Comparison of ENCODE assay signal across 11 cellular contexts in the genomic region with DNA sequence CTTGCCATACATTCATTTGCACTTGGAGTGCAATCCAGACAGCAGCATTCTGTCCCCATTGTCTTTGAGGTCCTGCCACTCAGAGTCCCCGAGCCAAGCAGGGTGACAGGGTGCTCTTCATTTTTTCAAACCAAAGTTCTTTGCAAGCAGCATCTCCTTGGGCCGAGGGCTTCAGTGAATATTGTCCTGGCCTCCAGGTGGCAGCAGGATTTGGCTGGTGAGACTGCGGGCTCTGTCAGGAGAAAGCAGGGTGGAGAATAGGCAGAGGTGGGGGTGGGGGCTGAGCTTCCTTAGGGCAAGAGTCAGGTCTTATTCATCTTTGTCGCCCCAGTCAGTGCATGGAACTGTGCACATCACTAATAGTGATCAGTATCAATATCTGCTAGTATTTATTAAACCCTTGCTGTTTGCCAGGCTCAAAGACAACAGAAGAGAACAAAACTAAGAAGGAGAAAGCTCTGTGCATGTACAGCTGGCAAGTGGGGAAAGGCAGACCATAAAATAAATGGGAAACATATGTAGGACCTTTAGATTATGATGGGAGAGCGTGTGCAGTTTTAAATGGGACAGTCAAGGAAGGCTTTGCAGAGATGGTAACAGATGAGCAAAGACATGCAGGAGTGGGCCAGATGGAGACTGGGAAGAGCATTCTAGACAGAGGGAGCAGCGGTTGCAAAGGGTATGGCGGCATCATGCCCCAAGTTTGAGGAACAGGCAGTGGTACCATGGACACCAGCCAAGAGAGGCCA.
DNase-seq lines count a peak whose midpoint lies in the region; ATAC-seq and TF ChIP-seq lines count a peak whose summit lies in the region.
"Had no signal": no experiment of that assay in that cellular context is flagged by ENCODE, and none has a peak within 500 bp of the region (broad histone marks: within the 10 kb centered on the region; RNA-seq: fewer than 3 reads in every experiment).

No MANE protein-coding gene starts in this region.

- intact Hi-C loops in esophagus squamous epithelium (cut with DNase I) = no loop called here

- no peak for ATAC-seq in GM18498 (IDR thresholded peaks at IDR 0.05; ENCODE audit: unreplicated experiment)
- ATAC-seq: activated T-cell treated with anti-CD3 and anti-CD28 coated beads, Interleukin-2, amount 50 U/mL, for 72 hours had no signal

- H3K9me3 ChIP-seq in adipocyte (ENCODE audit: control insufficient read depth, low read length) (no peaks in the 10 kb centered on the region), esophagus squamous epithelium (no peaks in the 10 kb centered on the region)
- H3K9me3 ChIP-seq: HAP-1 had no signal

- 91 to 93% methylated on average over 4 to 5 of the region's 7 CpGs for WGBS in esophagus squamous epithelium, 2 donors

- TF ChIP-seq CTCF in C4-2B (conservative IDR thresholded peaks at IDR 0.05) (peak; percentile 47), esophagus squamous epithelium (IDR thresholded peaks at IDR 0.05) (no peak)

- H3K27ac ChIP-seq in C4-2B = no peak overlapping the region
- no peak overlapping the region for H3K27ac ChIP-seq in esophagus squamous epithelium

- H3K36me3 ChIP-seq in adipocyte (ENCODE audit: control insufficient read depth, insufficient read depth, low read length, severe bottlenecking) (no peaks in the 10 kb centered on the region), esophagus squamous epithelium (no peaks in the 10 kb centered on the region)
- H3K36me3 ChIP-seq: HAP-1 had no signal

- no peak for TF ChIP-seq POLR2A in esophagus squamous epithelium (IDR thresholded peaks at IDR 0.05)

- DNase-seq in HT-29 (ENCODE audit: low spot score) (peak; percentile 33), adipocyte (ENCODE audit: low read depth) (peak; percentile 1), islet precursor cell (peak; percentile 64), esophagus squamous epithelium (lab: John Stamatoyannopoulos, UW) (no peak), GF-D8 (lab: John Stamatoyannopoulos, UW) (no peak)
- DNase-seq in activated CD4-positive, CD25-positive, alpha-beta regulatory T cell treated with anti-CD3 and anti-CD28 coated beads, Interleukin-2, amount 50 U/mL, for 72 hours = no peak
- DNase-seq: activated T-cell treated with anti-CD3 and anti-CD28 coated beads, Interleukin-2, amount 50 U/mL, for 72 hours; NCI-H1105 treated with DMSO at 0.1 percent for 48 hours had no signal

- no peak overlapping the region for H3K9ac ChIP-seq in adipocyte (ENCODE audit: low read length)

- H3K4me3 ChIP-seq in adipocyte (ENCODE audit: low read length) (no peak overlapping the region), esophagus squamous epithelium (no peak overlapping the region)
- H3K4me3 ChIP-seq: HAP-1 had no signal

- no peaks in the 10 kb centered on the region for H3K4me1 ChIP-seq in adipocyte (ENCODE audit: control insufficient read depth, insufficient read depth, low read length)
- no peaks in the 10 kb centered on the region for H3K4me1 ChIP-seq in esophagus squamous epithelium
- H3K4me1 ChIP-seq: HAP-1 had no signal

- H3K27me3 ChIP-seq in adipocyte (replicated peaks; ENCODE audit: control insufficient read depth, insufficient read depth, low read length) = no peaks in the 10 kb centered on the region
- no peaks in the 10 kb centered on the region for H3K27me3 ChIP-seq in esophagus squamous epithelium

Comparison
In these comparisons a context has a peak if more than half of its experiments do, and no peak if none do; other contexts are left out.
1. DNase-seq: peak in HT-29 (single experiment), adipocyte (single experiment) and islet precursor cell (single experiment); none in esophagus squamous epithelium (single experiment), GF-D8 (single experiment) and activated CD4-positive, CD25-positive, alpha-beta regulatory T cell treated with anti-CD3 and anti-CD28 coated beads, Interleukin-2, amount 50 U/mL, for 72 hours (single experiment).